Comparison of ENCODE assay signal across 8 cellular contexts in genomic region chr11:569273-569885, GRCh38. TPM values are rescaled to one million over a fixed set of nuclear protein-coding genes. Genes with fewer than 3 reads are reported as not detected.
DNase-seq lines count a peak whose midpoint lies in the region; ATAC-seq and TF ChIP-seq lines count a peak whose summit lies in the region.

No MANE protein-coding gene starts in this region.

- no peak for TF ChIP-seq CTCF in CD4-positive, alpha-beta T cell (IDR thresholded peaks at IDR 0.05)
- TF ChIP-seq CTCF in PC-3 (conservative IDR thresholded peaks at IDR 0.05; ENCODE audit: low read depth, low read length) (no peak), esophagus squamous epithelium (IDR thresholded peaks at IDR 0.05) (no peak)

- POLR2A ChIA-PET in CD4-positive, alpha-beta T cell (lab: Charles Lee), result interaction anchor here (1.2 to 3.1 kb wide), 8 partner anchors 9 to 362 kb away, joined by 3 to 21 read pairs (median 6); partner anchors contain the start of genes BET1L, DEAF1, LMNTD2 and RASSF7
- POLR2A ChIA-PET in PC-3 (lab: Charles Lee; ENCODE audit: unreplicated experiment), result no interaction called here

- no peaks in the 10 kb centered on the region for H3K9me2 ChIP-seq in PC-3 (replicated peaks; ENCODE audit: low read length)

- H3K36me3 ChIP-seq in PC-3 (ENCODE audit: low read depth, low read length) (no peaks in the 10 kb centered on the region), esophagus squamous epithelium (no peaks in the 10 kb centered on the region), neuron (ENCODE audit: insufficient read depth, low read length) (no peaks in the 10 kb centered on the region)

- H3K4me2 ChIP-seq in PC-3 (ENCODE audit: low read length), result peak overlapping the region; percentile 88

- no peak for DNase-seq in CD4-positive, alpha-beta T cell
- DNase-seq in PC-3, result no peak
- no peak for DNase-seq in esophagus squamous epithelium (lab: John Stamatoyannopoulos, UW)
- no peak for DNase-seq in stimulated activated naive CD4-positive, alpha-beta T cell (lab: John Stamatoyannopoulos, UW)
- DNase-seq in SHP77 treated with DMSO at 0.1 percent for 48 hours (lab: John Stamatoyannopoulos, UW), result no peak
- DNase-seq in RKO (ENCODE audit: low spot score), result no peak
- DNase-seq in NCI-H510A treated with DMSO at 0.1 percent for 48 hours (lab: John Stamatoyannopoulos, UW), result no peak

- H3K4me3 ChIP-seq in PC-3 (ENCODE audit: low read length), result peak overlapping the region; percentile 70
- peak overlapping the region; percentile 65 to 90 (median 66) for H3K4me3 ChIP-seq in esophagus squamous epithelium
- H3K4me3 ChIP-seq in neuron (ENCODE audit: low read length), result peak overlapping the region; percentile 58

- 0 out of 2 replicates have a peak, but pooled peaks cover 5% of the 10 kb centered on the region for H4K20me1 ChIP-seq in PC-3 (ENCODE audit: low read length)

- no peaks in the 10 kb centered on the region for H3K9me3 Mint-ChIP-seq in CD4-positive, alpha-beta T cell

- H3K4me3 Mint-ChIP-seq in CD4-positive, alpha-beta T cell, result peak overlapping the region; percentile 82

- no peaks in the 10 kb centered on the region for H3F3A ChIP-seq in PC-3 (ENCODE audit: low read length, unreplicated experiment)

- CTCF ChIA-PET in CD4-positive, alpha-beta T cell (lab: Charles Lee), result interaction anchor here (1.8 kb wide), 1 partner anchor 15 kb away, joined by 9 read pairs; no protein-coding TSS in a partner anchor
- CTCF ChIA-PET in PC-3 (lab: Charles Lee), result no interaction called here

- intact Hi-C loops in CD4-positive, alpha-beta T cell (cut with DNase I, micrococcal nuclease), result loop anchor here (2.0 to 10.0 kb wide), 3 partner anchors 19 to 125 kb away; partner anchors contain the start of genes DEAF1 (in 1 of the 2), RNH1 (in 1 of the 2) and TMEM80 (in 1 of the 2)
- intact Hi-C loops in PC-3 (cut with micrococcal nuclease), result loop anchor here (10.0 kb wide), 1 partner anchor 45 kb away; the partner anchor contains the start of gene IRF7
- intact Hi-C loops in esophagus squamous epithelium (cut with DNase I), result loop anchor here (5.0 kb wide), 1 partner anchor 48 kb away; the partner anchor contains the start of gene IRF7

- H3K9ac ChIP-seq in PC-3 (ENCODE audit: low read length), result peak overlapping the region; percentile 70

- H3K27ac ChIP-seq in CD4-positive, alpha-beta T cell (ENCODE audit: low read depth, low read length), result peak overlapping the region; percentile 17
- H3K27ac ChIP-seq in PC-3 (ENCODE audit: low read length) (no peak overlapping the region), esophagus squamous epithelium (peak overlapping the region; percentile 93 to 96 (median 96))

- peak overlapping the region; percentile 17 for H3K27ac Mint-ChIP-seq in CD4-positive, alpha-beta T cell

- H3K4me1 ChIP-seq in PC-3 (ENCODE audit: insufficient read depth, low read length), result peaks cover 16% of the 10 kb centered on the region; the same call in 1 of the 2 replicates
- peaks cover 7 to 51% (median 11%) of the 10 kb centered on the region in 3 donors for H3K4me1 ChIP-seq in esophagus squamous epithelium
- peaks cover 13% of the 10 kb centered on the region for H3K4me1 ChIP-seq in neuron (ENCODE audit: insufficient read depth, low read length)

- peaks cover 26% of the 10 kb centered on the region for H3K79me2 ChIP-seq in PC-3 (ENCODE audit: low read length)

- no peaks in the 10 kb centered on the region for H3K27me3 Mint-ChIP-seq in CD4-positive, alpha-beta T cell

- no peak for TF ChIP-seq POLR2A in esophagus squamous epithelium (IDR thresholded peaks at IDR 0.05)

- 21 to 48% methylated on average over 15 to 20 of the region's 28 CpGs for WGBS in esophagus squamous epithelium, 2 donors

- ATAC-seq in CD4-positive, alpha-beta T cell (ENCODE audit: poor library complexity), result no peak
- no peak for ATAC-seq in PC-3

- H3K27me3 ChIP-seq in CD4-positive, alpha-beta T cell (ENCODE audit: control insufficient read depth, insufficient read depth, low read length), result no peaks in the 10 kb centered on the region
- H3K27me3 ChIP-seq in PC-3 (ENCODE audit: low read length), result no peaks in the 10 kb centered on the region
- no peaks in the 10 kb centered on the region for H3K27me3 ChIP-seq in esophagus squamous epithelium
- H3K27me3 ChIP-seq in neuron (ENCODE audit: insufficient read depth, low read length), result peaks cover 6% of the 10 kb centered on the region

- H3K36me3 Mint-ChIP-seq in CD4-positive, alpha-beta T cell (ENCODE audit: low read depth), result no peaks in the 10 kb centered on the region

- H3K9me3 ChIP-seq in CD4-positive, alpha-beta T cell (ENCODE audit: control insufficient read depth, low read length), result no peaks in the 10 kb centered on the region
- H3K9me3 ChIP-seq in PC-3 (ENCODE audit: low read length) (no peaks in the 10 kb centered on the region), esophagus squamous epithelium (no peaks in the 10 kb centered on the region), neuron (ENCODE audit: low read length) (no peaks in the 10 kb centered on the region)

- H2AFZ ChIP-seq in PC-3 (ENCODE audit: low read length), result no peak overlapping the region
- H2AFZ ChIP-seq in neuron (ENCODE audit: low read depth, low read length), result peak overlapping the region; percentile 72

- peaks cover 10% of the 10 kb centered on the region for H3K4me1 Mint-ChIP-seq in CD4-positive, alpha-beta T cell (ENCODE audit: low read depth)

- BruUV-seq in PC-3 (replicated peaks; lab: Mats Ljungman, UMichigan), result TSS peak; percentile 80

RNA-seq across cellular contexts. Expression of gene PHRF1, which starts 6.9 kb away (rescaled TPM):
- 10 to 100 TPM; 37.1 to 37.6 TPM for total RNA-seq in CD4-positive, alpha-beta T cell
- total RNA-seq in PC-3 (2014; rRNA removed), result 41.4 and 52.4 TPM in 2 replicates
- total RNA-seq in esophagus squamous epithelium, result 10 to 100 TPM; 11.7 to 30.6 (median 24.2) TPM

RNA-seq across cellular contexts. Expression of gene RASSF7, which starts 8.6 kb away (rescaled TPM):
- 10 to 100 TPM; 14.1 to 15.7 TPM for total RNA-seq in CD4-positive, alpha-beta T cell
- total RNA-seq in PC-3 (2014; rRNA removed) (58.6 and 79.7 TPM in 2 replicates), esophagus squamous epithelium (10 to 100 TPM; 35.7 to 54.0 (median 44.4) TPM)

RNA-seq across cellular contexts. Expression of gene LMNTD2, which starts 8.8 kb away (rescaled TPM):
- total RNA-seq in CD4-positive, alpha-beta T cell, result 10 to 100 TPM in 1 of 2 experiments, 1 to 10 TPM in 1; 8.2 to 10.3 TPM
- total RNA-seq in PC-3 (2014; rRNA removed) (1.4 and 2.4 TPM in 2 replicates), esophagus squamous epithelium (1 to 10 TPM; 2.1 to 4.6 (median 3.8) TPM)

RNA-seq across cellular contexts. Expression of gene LRRC56, which starts 32.1 kb away (rescaled TPM):
- total RNA-seq in CD4-positive, alpha-beta T cell, result 1 to 10 TPM; 2.4 TPM
- total RNA-seq in PC-3 (2014; rRNA removed), result 1.0 and 1.5 TPM in 2 replicates
- total RNA-seq in esophagus squamous epithelium, result 1 to 10 TPM in 2 of 4 donors, under 1 TPM in 2; 0.35 to 2.3 (median 1.2) TPM

RNA-seq across cellular contexts. Expression of gene HRAS, which starts 34.0 kb away (rescaled TPM):
- total RNA-seq in CD4-positive, alpha-beta T cell, result 10 to 100 TPM; 23.7 to 23.9 TPM
- total RNA-seq in PC-3 (2014; rRNA removed), result 128 and 167 TPM in 2 replicates
- total RNA-seq in esophagus squamous epithelium, result 100 to 1,000 TPM in 2 of 4 donors, 10 to 100 TPM in 2; 56.7 to 106 (median 85.2) TPM
